ENCODE assay signal across 17 cellular contexts in genomic region chr9:13557724-13558123, GRCh38.
DNase-seq lines count a peak whose midpoint lies in the region; ATAC-seq and TF ChIP-seq lines count a peak whose summit lies in the region.
"Had no signal": no experiment of that assay in that cellular context is flagged by ENCODE, and none has a peak within 500 bp of the region (broad histone marks: within the 10 kb centered on the region; RNA-seq: fewer than 3 reads in every experiment).

No MANE protein-coding gene starts in this region.

- H3K27ac ChIP-seq in suprapubic skin, result no peak overlapping the region
- H3K27ac ChIP-seq: 22Rv1, RWPE1, SJSA1 had no signal

- H3K4me1 ChIP-seq in suprapubic skin, result peaks cover 6% of the 10 kb centered on the region
- H3K4me1 ChIP-seq: SJSA1 had no signal

- peaks cover 6% of the 10 kb centered on the region for H3K9me3 Mint-ChIP-seq in stimulated activated effector memory CD8-positive, alpha-beta T cell treated with anti-CD3 and anti-CD28 coated beads, Interleukin-12 subunit alpha, Interleukin-12 subunit beta, amount 100 ng/mL, for 72 hours
- H3K9me3 Mint-ChIP-seq in mesothelial cell of epicardium, result peaks cover 6% of the 10 kb centered on the region

- no peak for TF ChIP-seq POLR2A in suprapubic skin (IDR thresholded peaks at IDR 0.05)

- H3K4me3 ChIP-seq in suprapubic skin, result no peak overlapping the region
- H3K4me3 ChIP-seq: SJSA1 had no signal

- peak; percentile 2 for DNase-seq in NCI-H2227 (lab: John Stamatoyannopoulos, UW; ENCODE audit: unreplicated experiment)
- no peak for DNase-seq in NCI-H2227 treated with DMSO at 0.1 percent for 48 hours (lab: John Stamatoyannopoulos, UW)
- peak; percentile 41 for DNase-seq in NCI-H69 (lab: John Stamatoyannopoulos, UW)
- no peak for DNase-seq in left cardiac atrium
- DNase-seq in putamen (ENCODE audit: low spot score), result peak; percentile 15
- DNase-seq in stimulated activated effector memory CD8-positive, alpha-beta T cell treated with anti-CD3 and anti-CD28 coated beads, Interleukin-12 subunit alpha, Interleukin-12 subunit beta, amount 100 ng/mL, for 72 hours (ENCODE audit: low spot score in 2 of 2), result no peak
- DNase-seq in suprapubic skin (ENCODE audit: low spot score in 2 of 2), result no peak
- no peak for DNase-seq in mesothelial cell of epicardium (ENCODE audit: low spot score in 2 of 2, unreplicated experiment in 2 of 2)
- DNase-seq: CD4-positive, alpha-beta memory T cell; NCI-H1417; NCI-H187 treated with DMSO at 0.1 percent for 48 hours; NCI-H2171; NCI-H526 had no signal

- 36% methylated on average over 2 of the region's 2 CpGs for WGBS in suprapubic skin

- no peak for TF ChIP-seq EP300 in suprapubic skin (IDR thresholded peaks at IDR 0.05)

- H3K36me3 ChIP-seq in suprapubic skin, result no peaks in the 10 kb centered on the region
- H3K36me3 ChIP-seq: SJSA1 had no signal

- H3K27me3 ChIP-seq in suprapubic skin, result no peaks in the 10 kb centered on the region
- H3K27me3 ChIP-seq: SJSA1 had no signal

- no peak overlapping the region for H3K27ac Mint-ChIP-seq in stimulated activated effector memory CD8-positive, alpha-beta T cell treated with anti-CD3 and anti-CD28 coated beads, Interleukin-12 subunit alpha, Interleukin-12 subunit beta, amount 100 ng/mL, for 72 hours
- no peak overlapping the region for H3K27ac Mint-ChIP-seq in mesothelial cell of epicardium
- H3K27ac Mint-ChIP-seq: CD4-positive, alpha-beta memory T cell had no signal

- ATAC-seq in left cardiac atrium, result peak; percentile 47 to 74
- no peak for ATAC-seq in stimulated activated effector memory CD8-positive, alpha-beta T cell treated with anti-CD3 and anti-CD28 coated beads, Interleukin-12 subunit alpha, Interleukin-12 subunit beta, amount 100 ng/mL, for 72 hours
- ATAC-seq: HCT116 had no signal

- H3K9me3 ChIP-seq in suprapubic skin, result no peaks in the 10 kb centered on the region
- H3K9me3 ChIP-seq: SJSA1 had no signal

- H3K36me3 Mint-ChIP-seq in stimulated activated effector memory CD8-positive, alpha-beta T cell treated with anti-CD3 and anti-CD28 coated beads, Interleukin-12 subunit alpha, Interleukin-12 subunit beta, amount 100 ng/mL, for 72 hours, result no peaks in the 10 kb centered on the region
- peaks cover 5% of the 10 kb centered on the region for H3K36me3 Mint-ChIP-seq in mesothelial cell of epicardium
- H3K36me3 Mint-ChIP-seq: CD4-positive, alpha-beta memory T cell had no signal

- H3K27me3 Mint-ChIP-seq in mesothelial cell of epicardium (ENCODE audit: low read depth), result no peaks in the 10 kb centered on the region
- H3K27me3 Mint-ChIP-seq: CD4-positive, alpha-beta memory T cell had no signal

- intact Hi-C loops in left cardiac atrium (cut with DNase I), result no loop called here

- TF ChIP-seq CTCF in suprapubic skin (IDR thresholded peaks at IDR 0.05) (no peak), mesothelial cell of epicardium (IDR thresholded peaks at IDR 0.05; ENCODE audit: unreplicated experiment) (no peak)

- no peak overlapping the region for H3K4me3 Mint-ChIP-seq in stimulated activated effector memory CD8-positive, alpha-beta T cell treated with anti-CD3 and anti-CD28 coated beads, Interleukin-12 subunit alpha, Interleukin-12 subunit beta, amount 100 ng/mL, for 72 hours
- no peak overlapping the region for H3K4me3 Mint-ChIP-seq in mesothelial cell of epicardium
- H3K4me3 Mint-ChIP-seq: CD4-positive, alpha-beta memory T cell had no signal

- no peaks in the 10 kb centered on the region for H3K4me1 Mint-ChIP-seq in stimulated activated effector memory CD8-positive, alpha-beta T cell treated with anti-CD3 and anti-CD28 coated beads, Interleukin-12 subunit alpha, Interleukin-12 subunit beta, amount 100 ng/mL, for 72 hours
- peaks cover 35% of the 10 kb centered on the region for H3K4me1 Mint-ChIP-seq in mesothelial cell of epicardium
- H3K4me1 Mint-ChIP-seq: CD4-positive, alpha-beta memory T cell had no signal

Comparison
In these comparisons a context has a peak if more than half of its experiments do, and no peak if none do; other contexts are left out.
1. DNase-seq: peak in NCI-H2227 (single experiment), NCI-H69 (single experiment) and putamen (single experiment); none in NCI-H2227 treated with DMSO at 0.1 percent for 48 hours (single experiment), left cardiac atrium (single experiment), stimulated activated effector memory CD8-positive, alpha-beta T cell treated with anti-CD3 and anti-CD28 coated beads, Interleukin-12 subunit alpha, Interleukin-12 subunit beta, amount 100 ng/mL, for 72 hours (0 of 2), suprapubic skin (0 of 2) and mesothelial cell of epicardium (0 of 2).